ENCODE assay signal across 1 cellular context in the genomic region with DNA sequence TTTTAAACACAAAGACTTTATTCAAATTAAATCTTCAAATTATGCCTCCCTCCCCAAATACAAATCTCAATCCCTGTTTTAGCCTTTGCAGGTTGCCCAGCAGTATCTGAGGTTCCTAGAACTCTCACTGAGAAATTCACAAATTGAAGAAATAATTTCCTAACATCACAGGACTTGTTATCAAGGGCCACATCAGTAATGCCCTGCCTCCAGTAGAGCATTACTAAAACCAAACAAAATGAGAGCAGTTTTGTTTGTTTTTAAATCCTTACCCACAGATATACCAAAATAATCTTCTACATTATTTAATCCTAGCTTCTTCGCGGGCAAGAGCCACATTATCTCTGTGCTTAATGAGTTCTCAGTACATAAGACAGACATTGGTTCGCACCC.
TF ChIP-seq lines count a peak whose summit lies in the region.

No MANE protein-coding gene starts in this region.

TF ChIP-seq in WTC11, 78 proteins besides CTCF, POLR2A, EP300 and RAD21 (continued from another document):
- TF ChIP-seq, protein P1, sequence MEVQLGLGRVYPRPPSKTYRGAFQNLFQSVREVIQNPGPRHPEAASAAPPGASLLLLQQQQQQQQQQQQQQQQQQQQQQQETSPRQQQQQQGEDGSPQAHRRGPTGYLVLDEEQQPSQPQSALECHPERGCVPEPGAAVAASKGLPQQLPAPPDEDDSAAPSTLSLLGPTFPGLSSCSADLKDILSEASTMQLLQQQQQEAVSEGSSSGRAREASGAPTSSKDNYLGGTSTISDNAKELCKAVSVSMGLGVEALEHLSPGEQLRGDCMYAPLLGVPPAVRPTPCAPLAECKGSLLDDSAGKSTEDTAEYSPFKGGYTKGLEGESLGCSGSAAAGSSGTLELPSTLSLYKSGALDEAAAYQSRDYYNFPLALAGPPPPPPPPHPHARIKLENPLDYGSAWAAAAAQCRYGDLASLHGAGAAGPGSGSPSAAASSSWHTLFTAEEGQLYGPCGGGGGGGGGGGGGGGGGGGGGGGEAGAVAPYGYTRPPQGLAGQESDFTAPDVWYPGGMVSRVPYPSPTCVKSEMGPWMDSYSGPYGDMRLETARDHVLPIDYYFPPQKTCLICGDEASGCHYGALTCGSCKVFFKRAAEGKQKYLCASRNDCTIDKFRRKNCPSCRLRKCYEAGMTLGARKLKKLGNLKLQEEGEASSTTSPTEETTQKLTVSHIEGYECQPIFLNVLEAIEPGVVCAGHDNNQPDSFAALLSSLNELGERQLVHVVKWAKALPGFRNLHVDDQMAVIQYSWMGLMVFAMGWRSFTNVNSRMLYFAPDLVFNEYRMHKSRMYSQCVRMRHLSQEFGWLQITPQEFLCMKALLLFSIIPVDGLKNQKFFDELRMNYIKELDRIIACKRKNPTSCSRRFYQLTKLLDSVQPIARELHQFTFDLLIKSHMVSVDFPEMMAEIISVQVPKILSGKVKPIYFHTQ (CRISPR knock-in tag; IDR thresholded peaks at IDR 0.05) = no peak
- TF ChIP-seq ZNF232 (CRISPR knock-in tag; IDR thresholded peaks at IDR 0.05) (no peak), ZNF219 (CRISPR knock-in tag; IDR thresholded peaks at IDR 0.05; ENCODE audit: borderline replicate concordance) (no peak), GRHL2 (CRISPR knock-in tag; IDR thresholded peaks at IDR 0.05; ENCODE audit: insufficient replicate concordance, severe bottlenecking) (no peak), ZNF317 (CRISPR knock-in tag; IDR thresholded peaks at IDR 0.05; ENCODE audit: borderline replicate concordance, low read depth) (no peak), FOXP4 (CRISPR knock-in tag; IDR thresholded peaks at IDR 0.05) (no peak), PRRX2 (CRISPR knock-in tag; IDR thresholded peaks at IDR 0.05) (no peak), E2F4 (CRISPR knock-in tag; IDR thresholded peaks at IDR 0.05; ENCODE audit: borderline replicate concordance, low read depth) (no peak), RORB (CRISPR knock-in tag; IDR thresholded peaks at IDR 0.05) (no peak), JAZF1 (CRISPR knock-in tag; IDR thresholded peaks at IDR 0.05) (no peak), NR2C2 (CRISPR knock-in tag; IDR thresholded peaks at IDR 0.05) (no peak)
- TF ChIP-seq, protein P2, sequence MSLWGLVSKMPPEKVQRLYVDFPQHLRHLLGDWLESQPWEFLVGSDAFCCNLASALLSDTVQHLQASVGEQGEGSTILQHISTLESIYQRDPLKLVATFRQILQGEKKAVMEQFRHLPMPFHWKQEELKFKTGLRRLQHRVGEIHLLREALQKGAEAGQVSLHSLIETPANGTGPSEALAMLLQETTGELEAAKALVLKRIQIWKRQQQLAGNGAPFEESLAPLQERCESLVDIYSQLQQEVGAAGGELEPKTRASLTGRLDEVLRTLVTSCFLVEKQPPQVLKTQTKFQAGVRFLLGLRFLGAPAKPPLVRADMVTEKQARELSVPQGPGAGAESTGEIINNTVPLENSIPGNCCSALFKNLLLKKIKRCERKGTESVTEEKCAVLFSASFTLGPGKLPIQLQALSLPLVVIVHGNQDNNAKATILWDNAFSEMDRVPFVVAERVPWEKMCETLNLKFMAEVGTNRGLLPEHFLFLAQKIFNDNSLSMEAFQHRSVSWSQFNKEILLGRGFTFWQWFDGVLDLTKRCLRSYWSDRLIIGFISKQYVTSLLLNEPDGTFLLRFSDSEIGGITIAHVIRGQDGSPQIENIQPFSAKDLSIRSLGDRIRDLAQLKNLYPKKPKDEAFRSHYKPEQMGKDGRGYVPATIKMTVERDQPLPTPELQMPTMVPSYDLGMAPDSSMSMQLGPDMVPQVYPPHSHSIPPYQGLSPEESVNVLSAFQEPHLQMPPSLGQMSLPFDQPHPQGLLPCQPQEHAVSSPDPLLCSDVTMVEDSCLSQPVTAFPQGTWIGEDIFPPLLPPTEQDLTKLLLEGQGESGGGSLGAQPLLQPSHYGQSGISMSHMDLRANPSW (CRISPR knock-in tag; conservative IDR thresholded peaks at IDR 0.05; ENCODE audit: low read depth) = no peak
- TF ChIP-seq, protein P3, sequence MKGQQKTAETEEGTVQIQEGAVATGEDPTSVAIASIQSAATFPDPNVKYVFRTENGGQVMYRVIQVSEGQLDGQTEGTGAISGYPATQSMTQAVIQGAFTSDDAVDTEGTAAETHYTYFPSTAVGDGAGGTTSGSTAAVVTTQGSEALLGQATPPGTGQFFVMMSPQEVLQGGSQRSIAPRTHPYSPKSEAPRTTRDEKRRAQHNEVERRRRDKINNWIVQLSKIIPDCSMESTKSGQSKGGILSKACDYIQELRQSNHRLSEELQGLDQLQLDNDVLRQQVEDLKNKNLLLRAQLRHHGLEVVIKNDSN (CRISPR knock-in tag; IDR thresholded peaks at IDR 0.05) = no peak
- TF ChIP-seq, protein P4, sequence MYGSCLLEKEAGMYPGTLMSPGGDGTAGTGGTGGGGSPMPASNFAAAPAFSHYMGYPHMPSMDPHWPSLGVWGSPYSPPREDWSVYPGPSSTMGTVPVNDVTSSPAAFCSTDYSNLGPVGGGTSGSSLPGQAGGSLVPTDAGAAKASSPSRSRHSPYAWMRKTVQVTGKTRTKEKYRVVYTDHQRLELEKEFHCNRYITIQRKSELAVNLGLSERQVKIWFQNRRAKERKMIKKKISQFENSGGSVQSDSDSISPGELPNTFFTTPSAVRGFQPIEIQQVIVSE (CRISPR knock-in tag; IDR thresholded peaks at IDR 0.05; ENCODE audit: borderline replicate concordance) = no peak
- TF ChIP-seq, protein P5, sequence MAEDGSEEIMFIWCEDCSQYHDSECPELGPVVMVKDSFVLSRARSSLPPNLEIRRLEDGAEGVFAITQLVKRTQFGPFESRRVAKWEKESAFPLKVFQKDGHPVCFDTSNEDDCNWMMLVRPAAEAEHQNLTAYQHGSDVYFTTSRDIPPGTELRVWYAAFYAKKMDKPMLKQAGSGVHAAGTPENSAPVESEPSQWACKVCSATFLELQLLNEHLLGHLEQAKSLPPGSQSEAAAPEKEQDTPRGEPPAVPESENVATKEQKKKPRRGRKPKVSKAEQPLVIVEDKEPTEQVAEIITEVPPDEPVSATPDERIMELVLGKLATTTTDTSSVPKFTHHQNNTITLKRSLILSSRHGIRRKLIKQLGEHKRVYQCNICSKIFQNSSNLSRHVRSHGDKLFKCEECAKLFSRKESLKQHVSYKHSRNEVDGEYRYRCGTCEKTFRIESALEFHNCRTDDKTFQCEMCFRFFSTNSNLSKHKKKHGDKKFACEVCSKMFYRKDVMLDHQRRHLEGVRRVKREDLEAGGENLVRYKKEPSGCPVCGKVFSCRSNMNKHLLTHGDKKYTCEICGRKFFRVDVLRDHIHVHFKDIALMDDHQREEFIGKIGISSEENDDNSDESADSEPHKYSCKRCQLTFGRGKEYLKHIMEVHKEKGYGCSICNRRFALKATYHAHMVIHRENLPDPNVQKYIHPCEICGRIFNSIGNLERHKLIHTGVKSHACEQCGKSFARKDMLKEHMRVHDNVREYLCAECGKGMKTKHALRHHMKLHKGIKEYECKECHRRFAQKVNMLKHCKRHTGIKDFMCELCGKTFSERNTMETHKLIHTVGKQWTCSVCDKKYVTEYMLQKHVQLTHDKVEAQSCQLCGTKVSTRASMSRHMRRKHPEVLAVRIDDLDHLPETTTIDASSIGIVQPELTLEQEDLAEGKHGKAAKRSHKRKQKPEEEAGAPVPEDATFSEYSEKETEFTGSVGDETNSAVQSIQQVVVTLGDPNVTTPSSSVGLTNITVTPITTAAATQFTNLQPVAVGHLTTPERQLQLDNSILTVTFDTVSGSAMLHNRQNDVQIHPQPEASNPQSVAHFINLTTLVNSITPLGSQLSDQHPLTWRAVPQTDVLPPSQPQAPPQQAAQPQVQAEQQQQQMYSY (CRISPR knock-in tag; IDR thresholded peaks at IDR 0.05) = no peak
